ENCODE assay signal across 9 cellular contexts in the genomic region with DNA sequence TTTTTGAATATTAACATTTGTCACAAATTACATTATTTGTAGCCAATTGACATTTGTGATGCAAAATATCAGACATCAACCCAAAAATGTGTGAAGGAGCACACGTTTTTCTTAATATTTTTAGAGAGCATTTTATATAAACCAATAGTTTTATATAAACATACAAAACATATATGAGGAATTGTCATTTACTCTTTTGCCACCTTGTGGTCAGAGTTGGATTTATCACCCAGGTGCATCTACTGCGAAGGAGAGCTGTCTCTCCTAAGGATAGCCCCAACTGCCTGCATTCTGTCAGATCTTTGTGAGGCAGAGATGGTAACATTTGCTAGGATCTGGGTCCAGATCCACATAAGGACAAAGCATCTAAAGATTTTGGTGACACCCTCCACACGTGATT. TPM values are rescaled to one million over a fixed set of nuclear protein-coding genes. Genes with fewer than 3 reads are reported as not detected.
A peak's percentile ranks its signal among the peaks of the same experiment; 100 is the strongest.
DNase-seq lines count a peak whose midpoint lies in the region; ATAC-seq, FAIRE-seq and TF ChIP-seq lines count a peak whose summit lies in the region.
"Had no signal": no experiment of that assay in that cellular context is flagged by ENCODE, and none has a peak within 500 bp of the region (broad histone marks: within the 10 kb centered on the region; RNA-seq: fewer than 3 reads in every experiment).

No MANE protein-coding gene starts in this region.

- no peaks in the 10 kb centered on the region for H3K9me3 Mint-ChIP-seq in WTC11

- no peak overlapping the region for H2BK5ac ChIP-seq in neuronal stem cell (ENCODE audit: low read length)

- DNase-seq in heart right ventricle (no peak), left ventricle myocardium superior (no peak), Karpas-422 (peak; percentile 74), WTC11 (ENCODE audit: low spot score) (no peak), uterus (no peak), neuronal stem cell (ENCODE audit: low spot score) (no peak)

- peak in 7 of 9 donors; percentile 36 to 58 (median 51) for TF ChIP-seq CTCF in heart right ventricle (IDR thresholded peaks at IDR 0.05)
- no peak for TF ChIP-seq CTCF in WTC11 (IDR thresholded peaks at IDR 0.05)
- TF ChIP-seq CTCF in uterus (IDR thresholded peaks at IDR 0.05), result peak in 3 of 4 experiments; percentile 19 to 46 (median 42)

- H2AK5ac ChIP-seq in neuronal stem cell (ENCODE audit: low read depth, low read length), result no peak overlapping the region

- H3K36me3 ChIP-seq in heart right ventricle, result no peaks in the 10 kb centered on the region
- H3K36me3 ChIP-seq in Karpas-422 (ENCODE audit: insufficient read depth, low read length), result no peaks in the 10 kb centered on the region
- H3K36me3 ChIP-seq in uterus, result no peaks in the 10 kb centered on the region
- peaks cover 7 to 14% of the 10 kb centered on the region in 2 donors for H3K36me3 ChIP-seq in neuronal stem cell (replicated peaks in 1 of 2; ENCODE audit: control insufficient read depth in 2 of 2, insufficient read depth in 2 of 2, low read length in 2 of 2)

- POLR2A ChIA-PET in WTC11 (lab: Charles Lee), result no interaction called here

- H3K9ac ChIP-seq in Karpas-422 (ENCODE audit: low read length) (no peak overlapping the region), neuronal stem cell (ENCODE audit: low read depth, low read length, poor library complexity) (no peak overlapping the region)

- peak; percentile 91 for FAIRE-seq in islet of Langerhans (lab: Jason Lieb, UNC)

- H3K4me2 ChIP-seq in Karpas-422 (ENCODE audit: low read depth, low read length, poor library complexity, severe bottlenecking) (no peak overlapping the region), neuronal stem cell (ENCODE audit: insufficient read depth, low read length, poor library complexity, severe bottlenecking) (no peak overlapping the region)

- H3K4me3 Mint-ChIP-seq in WTC11, result peak overlapping the region; percentile 22; the same call in 1 of the 2 replicates

- H2AFZ ChIP-seq in Karpas-422 (ENCODE audit: low read length) (no peak overlapping the region), neuronal stem cell (ENCODE audit: low read length) (no peak overlapping the region)

- no peak overlapping the region for H3K4me3 ChIP-seq in heart right ventricle
- H3K4me3 ChIP-seq in Karpas-422 (ENCODE audit: low read length), result no peak overlapping the region
- no peak overlapping the region for H3K4me3 ChIP-seq in uterus
- H3K4me3 ChIP-seq in neuronal stem cell (ENCODE audit: low read length in 2 of 2), result no peak overlapping the region

- ATAC-seq in heart right ventricle (no peak), left ventricle myocardium superior (no peak), WTC11 (no peak), GM21423 (IDR thresholded peaks at IDR 0.05; ENCODE audit: unreplicated experiment) (no peak)

- no peaks in the 10 kb centered on the region for H3K36me3 Mint-ChIP-seq in WTC11

- intact Hi-C loops in heart right ventricle (cut with DNase I), result loop anchor here in 2 of 10 donors (2.0 to 5.0 kb wide), 2 partner anchors 36 to 41 kb away; no protein-coding TSS in a partner anchor
- intact Hi-C loops in left ventricle myocardium superior (cut with micrococcal nuclease), result no loop called here
- intact Hi-C loops in uterus (cut with DNase I; ENCODE audit: low total_unique reads), result no loop called here

- no peak overlapping the region for H2BK12ac ChIP-seq in neuronal stem cell (ENCODE audit: low read length)

- peaks cover 15% of the 10 kb centered on the region for H3K27me3 Mint-ChIP-seq in WTC11 (ENCODE audit: low read depth)

- H3K9me2 ChIP-seq in Karpas-422 (replicated peaks; ENCODE audit: insufficient read depth, low read length), result no peaks in the 10 kb centered on the region

- peaks cover 18% of the 10 kb centered on the region for H3K4me1 Mint-ChIP-seq in WTC11

- H3K9me3 ChIP-seq in heart right ventricle (no peaks in the 10 kb centered on the region), Karpas-422 (ENCODE audit: low read length) (no peaks in the 10 kb centered on the region), uterus (no peaks in the 10 kb centered on the region), neuronal stem cell (replicated peaks in 1 of 2; ENCODE audit: control insufficient read depth in 2 of 2, insufficient read depth in 1 of 2, low read depth in 1 of 2, low read length in 2 of 2) (peaks cover 0 to 6% of the 10 kb centered on the region in 2 donors)

- no peak for TF ChIP-seq POLR2A in uterus (IDR thresholded peaks at IDR 0.05)

- peaks cover 0 to 36% (median 5%) of the 10 kb centered on the region in 9 donors for H3K4me1 ChIP-seq in heart right ventricle
- no peaks in the 10 kb centered on the region for H3K4me1 ChIP-seq in Karpas-422 (ENCODE audit: low read length)
- no peaks in the 10 kb centered on the region for H3K4me1 ChIP-seq in uterus
- H3K4me1 ChIP-seq in neuronal stem cell (ENCODE audit: control insufficient read depth in 2 of 2, insufficient read depth in 1 of 2, low read depth in 1 of 2, low read length in 2 of 2), result peaks cover 2 to 7% of the 10 kb centered on the region in 2 donors

- H4K91ac ChIP-seq in neuronal stem cell (ENCODE audit: low read depth, low read length, poor library complexity), result no peak overlapping the region

- H4K8ac ChIP-seq in neuronal stem cell (ENCODE audit: low read depth, low read length), result no peak overlapping the region

- H3K14ac ChIP-seq in neuronal stem cell (ENCODE audit: low read length), result no peak overlapping the region

- H3K79me1 ChIP-seq in neuronal stem cell (ENCODE audit: low read depth, low read length), result peaks cover 5% of the 10 kb centered on the region

- H3K27me3 ChIP-seq in heart right ventricle (peaks cover 0 to 16% (median 0%) of the 10 kb centered on the region in 7 donors), Karpas-422 (ENCODE audit: low read length) (no peaks in the 10 kb centered on the region), uterus (no peaks in the 10 kb centered on the region), neuronal stem cell (ENCODE audit: control insufficient read depth in 3 of 3, insufficient read depth in 3 of 3, low read depth in 1 of 3, low read length in 3 of 3) (no peaks in the 10 kb centered on the region)

- H3K27ac ChIP-seq in heart right ventricle (peak overlapping the region in 2 of 10 donors; percentile 0 to 86), Karpas-422 (ENCODE audit: low read length) (no peak overlapping the region), uterus (no peak overlapping the region), neuronal stem cell (replicated peaks; ENCODE audit: low read length) (no peak overlapping the region)

- H3K4ac ChIP-seq in neuronal stem cell (ENCODE audit: low read length), result no peak overlapping the region

- CTCF ChIA-PET in WTC11 (lab: Charles Lee), result interaction anchor here (0.6 to 1.4 kb wide), 11 partner anchors 16 to 567 kb away, joined by 3 to 13 read pairs (median 4); partner anchors contain the start of gene CLCN5

- no peak overlapping the region for H3K23ac ChIP-seq in neuronal stem cell (ENCODE audit: low read depth, low read length, poor library complexity)

- no peak overlapping the region for H3K18ac ChIP-seq in neuronal stem cell (ENCODE audit: low read length)

- WGBS in heart right ventricle, 2 donors, result 15% methylated on average over 3 of the region's 3 CpGs
- no CpG with 5 or more reads among the region's 3 CpGs for WGBS in neuronal stem cell (ENCODE audit: extremely low coverage in 2 of 2, insufficient read length in 2 of 2, insufficient replicate concordance in 1 of 2), 2 donors

- H3K27ac Mint-ChIP-seq in WTC11, result no peak overlapping the region

- H2BK15ac ChIP-seq in neuronal stem cell (ENCODE audit: low read length), result no peak overlapping the region

- no peaks in the 10 kb centered on the region for H4K20me1 ChIP-seq in Karpas-422 (ENCODE audit: insufficient read depth, low read depth, low read length)

- H3K79me2 ChIP-seq in Karpas-422 (ENCODE audit: low read length), result no peaks in the 10 kb centered on the region

- H2BK120ac ChIP-seq in neuronal stem cell (ENCODE audit: low read depth, low read length), result no peak overlapping the region

TF ChIP-seq in WTC11, 78 proteins besides CTCF, POLR2A, EP300 and RAD21 (continues in another document):
- TF ChIP-seq FOXJ3 (CRISPR knock-in tag; IDR thresholded peaks at IDR 0.05; ENCODE audit: borderline replicate concordance) (no peak), NR3C1 (CRISPR knock-in tag; conservative IDR thresholded peaks at IDR 0.05; ENCODE audit: low read depth) (no peak)
- TF ChIP-seq, protein P1, sequence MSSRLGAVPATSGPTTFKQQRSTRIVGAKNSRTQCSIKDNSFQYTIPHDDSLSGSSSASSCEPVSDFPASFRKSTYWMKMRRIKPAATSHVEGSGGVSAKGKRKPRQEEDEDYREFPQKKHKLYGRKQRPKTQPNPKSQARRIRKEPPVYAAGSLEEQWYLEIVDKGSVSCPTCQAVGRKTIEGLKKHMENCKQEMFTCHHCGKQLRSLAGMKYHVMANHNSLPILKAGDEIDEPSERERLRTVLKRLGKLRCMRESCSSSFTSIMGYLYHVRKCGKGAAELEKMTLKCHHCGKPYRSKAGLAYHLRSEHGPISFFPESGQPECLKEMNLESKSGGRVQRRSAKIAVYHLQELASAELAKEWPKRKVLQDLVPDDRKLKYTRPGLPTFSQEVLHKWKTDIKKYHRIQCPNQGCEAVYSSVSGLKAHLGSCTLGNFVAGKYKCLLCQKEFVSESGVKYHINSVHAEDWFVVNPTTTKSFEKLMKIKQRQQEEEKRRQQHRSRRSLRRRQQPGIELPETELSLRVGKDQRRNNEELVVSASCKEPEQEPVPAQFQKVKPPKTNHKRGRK (CRISPR knock-in tag; IDR thresholded peaks at IDR 0.05; ENCODE audit: borderline replicate concordance), result no peak

RNA-seq across cellular contexts. Expression of gene USP27X, which starts 2.5 kb away (rescaled TPM):
- total RNA-seq in heart right ventricle (1 to 10 TPM; 1.8 to 2.9 (median 2.0) TPM), left ventricle myocardium superior (1.9 TPM), WTC11 (2021) (4.4 to 5.1 TPM (median 4.8 TPM) in 3 replicates), uterus (10 to 100 TPM in 1 of 4 donors, 1 to 10 TPM in 2, under 1 TPM in 1; 0.59 to 15.6 (median 4.1) TPM)
- polyA plus RNA-seq in heart right ventricle, result 1 to 10 TPM in 1 of 2 donors, under 1 TPM in 1; 0.95 to 1.7 TPM
- total RNA-seq in Karpas-422 (2014; rRNA removed; shearing (Covaris generic); ENCODE audit: low replicate concordance), result not detected in 2 replicates
- 6.6 TPM for polyA plus RNA-seq in neuronal stem cell (2013, experiment 1 of 2)
- 6.5 TPM for polyA plus RNA-seq in neuronal stem cell (2013, experiment 2 of 2)

RNA-seq across cellular contexts. Expression of gene CLCN5, which starts 45.6 kb away (rescaled TPM):
- 1 to 10 TPM in 8 of 10 donors, under 1 TPM in 2; 0.83 to 3.6 (median 1.6) TPM for total RNA-seq in heart right ventricle
- 1 to 10 TPM; 1.2 to 1.8 TPM for polyA plus RNA-seq in heart right ventricle
- 2.3 TPM for total RNA-seq in left ventricle myocardium superior
- total RNA-seq in Karpas-422 (2014; rRNA removed; shearing (Covaris generic); ENCODE audit: low replicate concordance), result 5.5 and 8.1 TPM in 2 replicates
- 10.7 to 14.2 TPM (median 13.3 TPM) in 3 replicates for total RNA-seq in WTC11 (2021)
- total RNA-seq in uterus, result 10 to 100 TPM in 2 of 4 donors, 1 to 10 TPM in 2; 6.4 to 81.2 (median 11.0) TPM
- 4.7 TPM for polyA plus RNA-seq in neuronal stem cell (2013, experiment 1 of 2)
- polyA plus RNA-seq in neuronal stem cell (2013, experiment 2 of 2), result 5.0 TPM

RNA-seq across cellular contexts. Expression of gene PAGE4, which starts 47.6 kb away (rescaled TPM):
- not detected for total RNA-seq in heart right ventricle
- polyA plus RNA-seq in heart right ventricle, result not detected
- not detected for total RNA-seq in left ventricle myocardium superior
- total RNA-seq in Karpas-422 (2014; rRNA removed; shearing (Covaris generic); ENCODE audit: low replicate concordance), result not detected in 2 replicates
- total RNA-seq in WTC11 (2021), result 0.82 to 1.5 TPM in 2 of 3 replicates, not detected in the other
- 10 to 100 TPM in 1 of 4 donors, 1 to 10 TPM in 1, not detected in 2; 1.5 to 77.2 TPM for total RNA-seq in uterus
- polyA plus RNA-seq in neuronal stem cell (2013, experiment 1 of 2), result not detected
- not detected for polyA plus RNA-seq in neuronal stem cell (2013, experiment 2 of 2)
- total RNA-seq: dermis microvascular lymphatic vessel endothelial cell had no signal
